ENCODE assay signal across 9 cellular contexts in the genomic region with DNA sequence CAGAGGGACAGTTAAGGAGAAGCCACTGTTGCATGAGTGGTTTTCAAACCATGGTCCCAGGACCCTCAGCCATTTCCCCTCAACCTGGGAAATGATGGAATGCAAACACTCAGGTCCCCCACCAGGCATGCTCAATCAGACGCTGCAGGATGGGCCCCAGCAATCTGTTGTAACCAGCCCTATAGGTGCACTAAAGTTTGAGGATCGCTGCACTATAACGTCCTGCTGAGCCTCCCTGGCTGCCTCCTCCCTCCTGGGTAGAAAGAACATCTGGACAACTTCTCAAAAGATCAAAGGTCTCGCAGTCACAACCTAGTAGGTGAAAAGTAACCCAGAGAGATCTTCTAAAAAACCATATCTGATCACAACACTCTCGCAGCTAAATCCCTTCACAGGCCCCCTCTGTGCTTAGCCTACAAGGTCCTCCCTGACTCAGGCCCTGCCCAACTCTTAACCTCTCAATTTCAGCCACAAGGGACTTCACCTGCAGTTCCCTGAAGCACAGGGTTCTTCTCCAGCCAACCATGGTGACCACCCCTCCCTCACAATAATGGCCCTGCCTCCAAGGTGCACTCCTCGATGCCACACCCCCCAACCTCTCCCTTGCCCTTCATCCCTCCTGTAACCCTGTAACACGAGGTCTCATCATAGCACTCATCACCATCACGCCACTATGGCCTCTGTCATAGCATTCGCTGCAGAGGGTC. TPM values are rescaled to one million over a fixed set of nuclear protein-coding genes. Genes with fewer than 3 reads are reported as not detected.
DNase-seq lines count a peak whose midpoint lies in the region; ATAC-seq and TF ChIP-seq lines count a peak whose summit lies in the region.
"Had no signal": no experiment of that assay in that cellular context is flagged by ENCODE, and none has a peak within 500 bp of the region (broad histone marks: within the 10 kb centered on the region; RNA-seq: fewer than 3 reads in every experiment).

No MANE protein-coding gene starts in this region.

- peaks cover 28% of the 10 kb centered on the region for H3K27me3 Mint-ChIP-seq in activated T-helper 2 cell treated with anti-CD3 and anti-CD28 coated beads, Interferon-gamma antibody, Interleukin-2, Interleukin-4, amounts not matched to agents 10 μg/mL and 5 μg/mL and 100 μg/mL, durations not matched to agents 14 hours and 24 hours and 36 hours (ENCODE audit: low read depth)

- DNase-seq in AG04450 (ENCODE audit: low read depth, low spot score) = no peak
- DNase-seq in activated T-helper 2 cell treated with anti-CD3 and anti-CD28 coated beads, Interferon-gamma antibody, Interleukin-2, Interleukin-4, amounts not matched to agents 10 μg/mL and 5 μg/mL and 100 μg/mL, durations not matched to agents 14 hours and 24 hours and 36 hours (ENCODE audit: low spot score) = no peak
- no peak for DNase-seq in globus pallidus (ENCODE audit: low spot score)
- DNase-seq in NCI-H524 (lab: John Stamatoyannopoulos, UW) = no peak
- no peak for DNase-seq in HK-2 (ENCODE audit: unreplicated experiment)
- DNase-seq: NK-92 treated with Interleukin-12 subunit alpha and Interleukin-12 subunit beta, amount 100 ng/mL, for 24 hours had no signal

- POLR2A ChIA-PET in AG04450 (lab: Yijun Ruan, JAX) = no interaction called here

- no peaks in the 10 kb centered on the region for H3K9me3 Mint-ChIP-seq in activated T-helper 2 cell treated with anti-CD3 and anti-CD28 coated beads, Interferon-gamma antibody, Interleukin-2, Interleukin-4, amounts not matched to agents 10 μg/mL and 5 μg/mL and 100 μg/mL, durations not matched to agents 14 hours and 24 hours and 36 hours

- peaks cover 75% of the 10 kb centered on the region for H3K4me1 ChIP-seq in KMS-11 (ENCODE audit: low read depth, poor library complexity, severe bottlenecking)

- no peaks in the 10 kb centered on the region for H3K79me2 ChIP-seq in KMS-11 (ENCODE audit: insufficient read depth, low read depth)

- peak; percentile 38 for ATAC-seq in GM21423 (IDR thresholded peaks at IDR 0.05; ENCODE audit: unreplicated experiment)

- CTCF ChIA-PET in AG04450 (lab: Charles Lee) = no interaction called here

- H3K4me3 Mint-ChIP-seq in activated T-helper 2 cell treated with anti-CD3 and anti-CD28 coated beads, Interferon-gamma antibody, Interleukin-2, Interleukin-4, amounts not matched to agents 10 μg/mL and 5 μg/mL and 100 μg/mL, durations not matched to agents 14 hours and 24 hours and 36 hours (ENCODE audit: low read depth) = no peak overlapping the region

- H3K9me3 ChIP-seq in AG04450 (ENCODE audit: control insufficient read depth, insufficient read depth, low read length) (no peaks in the 10 kb centered on the region; the same call in 1 of the 2 replicates), iPS-18c (ENCODE audit: control insufficient read depth, insufficient read depth, low read length) (no peaks in the 10 kb centered on the region)

- peak overlapping the region; percentile 63 for H3K4me2 ChIP-seq in KMS-11

- peak overlapping the region; percentile 93 for H3K4me3 ChIP-seq in AG04450 (ENCODE audit: low read depth, low read length)
- H3K4me3 ChIP-seq in KMS-11 (IDR thresholded peaks at IDR 0.05; ENCODE audit: insufficient read depth, low read depth, low read length) = no peak overlapping the region
- peak overlapping the region; percentile 29; the same call in 1 of the 2 replicates for H3K4me3 ChIP-seq in iPS-18c (ENCODE audit: insufficient read depth, low read depth, low read length)

- H3K4me1 Mint-ChIP-seq in activated T-helper 2 cell treated with anti-CD3 and anti-CD28 coated beads, Interferon-gamma antibody, Interleukin-2, Interleukin-4, amounts not matched to agents 10 μg/mL and 5 μg/mL and 100 μg/mL, durations not matched to agents 14 hours and 24 hours and 36 hours (ENCODE audit: low read depth) = peaks cover 20% of the 10 kb centered on the region

- H3K27me3 ChIP-seq in AG04450 (ENCODE audit: control insufficient read depth, insufficient read depth, low read length) (no peaks in the 10 kb centered on the region), KMS-11 (ENCODE audit: insufficient read depth, low read depth) (no peaks in the 10 kb centered on the region)

- no peaks in the 10 kb centered on the region for H3K36me3 Mint-ChIP-seq in activated T-helper 2 cell treated with anti-CD3 and anti-CD28 coated beads, Interferon-gamma antibody, Interleukin-2, Interleukin-4, amounts not matched to agents 10 μg/mL and 5 μg/mL and 100 μg/mL, durations not matched to agents 14 hours and 24 hours and 36 hours (ENCODE audit: low read depth)

- no peak overlapping the region for H2AFZ ChIP-seq in KMS-11 (ENCODE audit: low read depth)

- H3K27ac Mint-ChIP-seq in activated T-helper 2 cell treated with anti-CD3 and anti-CD28 coated beads, Interferon-gamma antibody, Interleukin-2, Interleukin-4, amounts not matched to agents 10 μg/mL and 5 μg/mL and 100 μg/mL, durations not matched to agents 14 hours and 24 hours and 36 hours = no peak overlapping the region

- no peaks in the 10 kb centered on the region for H4K20me1 ChIP-seq in KMS-11 (ENCODE audit: insufficient read depth)

- no peak overlapping the region for H3K9ac ChIP-seq in KMS-11

- TF ChIP-seq CTCF in AG04450 (IDR thresholded peaks at IDR 0.05; ENCODE audit: low read depth, low read length) (no peak), KMS-11 (conservative IDR thresholded peaks at IDR 0.05; ENCODE audit: low read depth, low read length) (no peak)

- no peak overlapping the region for H3K27ac ChIP-seq in AG04450 (ENCODE audit: low read depth, low read length)
- H3K27ac ChIP-seq in KMS-11 = no peak overlapping the region

- H3K36me3 ChIP-seq in KMS-11 (ENCODE audit: insufficient read depth) = no peaks in the 10 kb centered on the region

- intact Hi-C loops in activated T-helper 2 cell treated with anti-CD3 and anti-CD28 coated beads, Interferon-gamma antibody, Interleukin-2, Interleukin-4, amounts not matched to agents 10 μg/mL and 5 μg/mL and 100 μg/mL, durations not matched to agents 14 hours and 24 hours and 36 hours (cut with micrococcal nuclease) = loop anchor here (5.0 to 10.0 kb wide), 3 partner anchors 61 to 329 kb away; partner anchors contain the start of genes ALDH1B1 and TRMT10B

RNA-seq across cellular contexts. Expression of gene SHB, which starts 3.5 kb away (rescaled TPM):
- 16.7 and 20.3 TPM in 2 replicates for polyA plus RNA-seq in AG04450 (2011; rRNA removed)
- polyA minus RNA-seq in AG04450 (2011; rRNA and poly(A)+ RNA removed) = 28.6 and 31.8 TPM in 2 replicates
- total RNA-seq in activated T-helper 2 cell treated with anti-CD3 and anti-CD28 coated beads, Interferon-gamma antibody, Interleukin-2, Interleukin-4, amounts not matched to agents 10 μg/mL and 5 μg/mL and 100 μg/mL, durations not matched to agents 14 hours and 24 hours and 36 hours = 1.7 and 1.9 TPM in 2 replicates
